9 cellular contexts compared by ENCODE assay signal in the genomic region with DNA sequence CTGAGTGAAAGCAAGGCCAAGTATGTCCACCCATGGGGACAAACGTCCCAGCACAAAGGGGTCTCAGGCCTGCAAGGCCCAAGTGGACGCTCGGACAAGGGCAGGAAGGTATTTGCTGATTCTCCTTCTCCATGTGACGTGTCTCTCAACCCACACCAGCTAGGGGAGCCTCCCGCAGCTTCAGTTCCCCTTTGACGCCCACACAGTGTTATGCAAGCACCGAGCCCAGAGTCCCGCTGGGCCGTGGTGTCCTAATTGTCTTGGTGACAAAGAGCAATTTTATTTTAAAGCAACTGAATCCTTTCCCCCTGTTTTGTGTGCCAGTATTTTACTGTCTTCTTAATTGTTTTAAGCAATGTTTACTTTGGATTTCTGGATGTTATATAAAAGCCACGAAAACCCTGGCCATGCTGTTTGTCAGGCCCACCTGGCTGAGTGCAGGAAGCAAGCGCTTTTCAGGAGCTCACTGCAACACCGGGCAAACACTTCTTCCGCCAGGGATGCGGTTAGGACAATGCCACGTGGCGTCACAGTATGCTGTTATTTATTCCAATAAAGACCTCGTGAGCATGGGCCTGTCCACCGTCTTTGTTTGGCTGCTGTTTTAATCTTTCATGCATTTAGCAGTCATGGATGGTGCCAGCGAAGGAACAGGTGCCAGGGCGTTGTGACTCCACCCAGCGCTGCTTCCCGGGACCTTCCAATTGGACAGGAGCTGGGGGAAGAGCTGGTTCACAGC. TPM values are rescaled to one million over a fixed set of nuclear protein-coding genes. Genes with fewer than 3 reads are reported as not detected.
DNase-seq lines count a peak whose midpoint lies in the region; ATAC-seq and TF ChIP-seq lines count a peak whose summit lies in the region.
"Had no signal": no experiment of that assay in that cellular context is flagged by ENCODE, and none has a peak within 500 bp of the region (broad histone marks: within the 10 kb centered on the region; RNA-seq: fewer than 3 reads in every experiment).

No MANE protein-coding gene starts in this region.

- TF ChIP-seq RAD21 in Ishikawa (IDR thresholded peaks at IDR 0.05; ENCODE audit: low read depth) = no peak

- no peaks in the 10 kb centered on the region for H3K36me3 ChIP-seq in ascending aorta
- no peaks in the 10 kb centered on the region for H3K36me3 ChIP-seq in mucosa of rectum (ENCODE audit: control insufficient read depth in 2 of 2, insufficient read depth in 2 of 2, low read length in 2 of 2)

- H3K4me3 ChIP-seq in ascending aorta (no peak overlapping the region), mucosa of rectum (ENCODE audit: low read length in 2 of 2) (no peak overlapping the region)

- H3K4me1 ChIP-seq in ascending aorta (no peaks in the 10 kb centered on the region), mucosa of rectum (ENCODE audit: control insufficient read depth in 2 of 2, insufficient read depth in 2 of 2, low read length in 2 of 2) (peaks cover 0 to 3% of the 10 kb centered on the region in 2 donors)
- H3K4me1 ChIP-seq: parathyroid adenoma had no signal

- H3K9ac ChIP-seq in mucosa of rectum (ENCODE audit: low read depth in 1 of 2, low read length in 2 of 2) = no peak overlapping the region
- H3K9ac ChIP-seq: parathyroid adenoma had no signal

- peak; percentile 58 to 82 for DNase-seq in ascending aorta (ENCODE audit: low spot score in 2 of 2)
- no peak for DNase-seq in effector CD4-positive, alpha-beta T cell
- no peak for DNase-seq in activated naive CD4-positive, alpha-beta T cell treated with Interleukin-2 at 50 U/mL for 16 hours

- H3K27me3 ChIP-seq in ascending aorta (no peaks in the 10 kb centered on the region), mucosa of rectum (ENCODE audit: control insufficient read depth in 2 of 2, insufficient read depth in 2 of 2, low read length in 2 of 2) (no peaks in the 10 kb centered on the region)

- ATAC-seq in GM18907 (IDR thresholded peaks at IDR 0.05; ENCODE audit: unreplicated experiment) = peak; percentile 54
- no peak for ATAC-seq in HG03565 (IDR thresholded peaks at IDR 0.05; ENCODE audit: unreplicated experiment)
- ATAC-seq in GM21367 (IDR thresholded peaks at IDR 0.05; ENCODE audit: unreplicated experiment) = no peak

- intact Hi-C loops in ascending aorta (cut with DNase I) = no loop called here

- TF ChIP-seq EP300 in Ishikawa (IDR thresholded peaks at IDR 0.05; ENCODE audit: borderline replicate concordance) = no peak

- peak overlapping the region in 1 of 2 donors; percentile 36 for H3K27ac ChIP-seq in ascending aorta
- peak overlapping the region; percentile 19 to 38 for H3K27ac ChIP-seq in mucosa of rectum (ENCODE audit: low read depth in 2 of 2, low read length in 2 of 2)
- H3K27ac ChIP-seq: parathyroid adenoma had no signal

- no peak for TF ChIP-seq CTCF in ascending aorta (IDR thresholded peaks at IDR 0.05)

- H3K9me3 ChIP-seq in ascending aorta (no peaks in the 10 kb centered on the region), mucosa of rectum (ENCODE audit: control insufficient read depth in 2 of 2, low read length in 2 of 2) (no peaks in the 10 kb centered on the region)

TF ChIP-seq in Ishikawa, 13 proteins besides CTCF, POLR2A, EP300 and RAD21:
- peak; percentile 27; the same call in 1 of the 2 replicates for TF ChIP-seq CEBPB (IDR thresholded peaks at IDR 0.05)
- TF ChIP-seq, protein P1, sequence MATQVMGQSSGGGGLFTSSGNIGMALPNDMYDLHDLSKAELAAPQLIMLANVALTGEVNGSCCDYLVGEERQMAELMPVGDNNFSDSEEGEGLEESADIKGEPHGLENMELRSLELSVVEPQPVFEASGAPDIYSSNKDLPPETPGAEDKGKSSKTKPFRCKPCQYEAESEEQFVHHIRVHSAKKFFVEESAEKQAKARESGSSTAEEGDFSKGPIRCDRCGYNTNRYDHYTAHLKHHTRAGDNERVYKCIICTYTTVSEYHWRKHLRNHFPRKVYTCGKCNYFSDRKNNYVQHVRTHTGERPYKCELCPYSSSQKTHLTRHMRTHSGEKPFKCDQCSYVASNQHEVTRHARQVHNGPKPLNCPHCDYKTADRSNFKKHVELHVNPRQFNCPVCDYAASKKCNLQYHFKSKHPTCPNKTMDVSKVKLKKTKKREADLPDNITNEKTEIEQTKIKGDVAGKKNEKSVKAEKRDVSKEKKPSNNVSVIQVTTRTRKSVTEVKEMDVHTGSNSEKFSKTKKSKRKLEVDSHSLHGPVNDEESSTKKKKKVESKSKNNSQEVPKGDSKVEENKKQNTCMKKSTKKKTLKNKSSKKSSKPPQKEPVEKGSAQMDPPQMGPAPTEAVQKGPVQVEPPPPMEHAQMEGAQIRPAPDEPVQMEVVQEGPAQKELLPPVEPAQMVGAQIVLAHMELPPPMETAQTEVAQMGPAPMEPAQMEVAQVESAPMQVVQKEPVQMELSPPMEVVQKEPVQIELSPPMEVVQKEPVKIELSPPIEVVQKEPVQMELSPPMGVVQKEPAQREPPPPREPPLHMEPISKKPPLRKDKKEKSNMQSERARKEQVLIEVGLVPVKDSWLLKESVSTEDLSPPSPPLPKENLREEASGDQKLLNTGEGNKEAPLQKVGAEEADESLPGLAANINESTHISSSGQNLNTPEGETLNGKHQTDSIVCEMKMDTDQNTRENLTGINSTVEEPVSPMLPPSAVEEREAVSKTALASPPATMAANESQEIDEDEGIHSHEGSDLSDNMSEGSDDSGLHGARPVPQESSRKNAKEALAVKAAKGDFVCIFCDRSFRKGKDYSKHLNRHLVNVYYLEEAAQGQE (IDR thresholded peaks at IDR 0.05; ENCODE audit: low read depth) = no peak
- TF ChIP-seq TCF12 (IDR thresholded peaks at IDR 0.05; ENCODE audit: low read depth) = no peak
- TF ChIP-seq EGR1 (IDR thresholded peaks at IDR 0.05) = peak; percentile 71
- TF ChIP-seq, protein P2, sequence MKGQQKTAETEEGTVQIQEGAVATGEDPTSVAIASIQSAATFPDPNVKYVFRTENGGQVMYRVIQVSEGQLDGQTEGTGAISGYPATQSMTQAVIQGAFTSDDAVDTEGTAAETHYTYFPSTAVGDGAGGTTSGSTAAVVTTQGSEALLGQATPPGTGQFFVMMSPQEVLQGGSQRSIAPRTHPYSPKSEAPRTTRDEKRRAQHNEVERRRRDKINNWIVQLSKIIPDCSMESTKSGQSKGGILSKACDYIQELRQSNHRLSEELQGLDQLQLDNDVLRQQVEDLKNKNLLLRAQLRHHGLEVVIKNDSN (IDR thresholded peaks at IDR 0.05) = no peak
TF ChIP-seq in Ishikawa: peak in this region for 2.

RNA-seq across cellular contexts. Expression of a gene that starts 8.2 kb away (rescaled TPM):
- 19.9 TPM for total RNA-seq in ascending aorta

Comparison
In these comparisons a context has a peak if more than half of its experiments do, and no peak if none do; other contexts are left out.
1. DNase-seq: peak in ascending aorta (2 of 2); none in effector CD4-positive, alpha-beta T cell (single experiment) and activated naive CD4-positive, alpha-beta T cell treated with Interleukin-2 at 50 U/mL for 16 hours (single experiment).